8 cellular contexts compared by ENCODE assay signal in the genomic region with DNA sequence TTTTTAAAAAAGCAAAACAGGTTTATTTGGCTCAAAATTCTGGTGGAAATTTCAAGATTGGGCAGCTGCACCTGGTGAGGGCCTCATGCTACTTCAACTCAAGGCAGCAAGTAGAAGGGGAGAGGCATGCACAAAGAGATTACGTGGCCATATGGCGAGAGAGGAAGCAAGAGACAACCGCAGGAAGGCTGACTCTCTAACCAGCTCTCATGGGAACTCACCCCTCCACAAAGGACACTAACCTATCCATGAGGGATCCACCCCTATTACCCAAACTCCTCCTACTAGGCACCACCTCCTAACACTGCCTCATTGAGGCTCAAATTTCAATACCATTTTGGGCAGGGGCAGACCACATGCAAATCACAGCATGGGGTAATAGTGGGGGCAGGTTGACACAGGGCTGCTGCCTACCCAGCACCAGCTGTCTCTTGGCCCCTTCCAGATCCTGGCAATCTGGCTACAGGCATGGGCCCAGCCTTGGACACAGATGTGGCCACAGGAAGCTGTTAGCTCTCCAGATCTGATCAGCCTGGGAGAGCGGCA. TPM values are rescaled to one million over a fixed set of nuclear protein-coding genes. Genes with fewer than 3 reads are reported as not detected.
DNase-seq lines count a peak whose midpoint lies in the region; ATAC-seq and TF ChIP-seq lines count a peak whose summit lies in the region.

No MANE protein-coding gene starts in this region.

- H3K36me3 ChIP-seq in SJCRH30 (no peaks in the 10 kb centered on the region; the same call in 1 of the 2 replicates), vagina (peaks cover 0 to 8% of the 10 kb centered on the region in 2 donors)

- peak; percentile 55 for ATAC-seq in GM21360 (IDR thresholded peaks at IDR 0.05; ENCODE audit: unreplicated experiment)
- peak; percentile 44 for ATAC-seq in HG03521 (IDR thresholded peaks at IDR 0.05; ENCODE audit: unreplicated experiment)

- TF ChIP-seq CTCF in GM10248 (IDR thresholded peaks at IDR 0.05; ENCODE audit: control extremely low read depth, extremely low read depth, low read depth, missing control alignments) = no peak
- no peak for TF ChIP-seq CTCF in fibroblast of the aortic adventitia (IDR thresholded peaks at IDR 0.05; ENCODE audit: insufficient read depth, low read length)
- TF ChIP-seq CTCF in vagina (IDR thresholded peaks at IDR 0.05) = no peak

- H3K4me3 ChIP-seq in SJCRH30 = no peak overlapping the region
- H3K4me3 ChIP-seq in fibroblast of the aortic adventitia (ENCODE audit: low read depth, low read length) = peak overlapping the region; percentile 99
- H3K4me3 ChIP-seq in vagina = peak overlapping the region; percentile 77 to 96

- intact Hi-C loops in vagina (cut with DNase I) = no loop called here

- TF ChIP-seq POLR2A in vagina (IDR thresholded peaks at IDR 0.05) = no peak

- H3K9me3 ChIP-seq in SJCRH30 (replicated peaks) (peaks cover 3% of the 10 kb centered on the region; the same call in 1 of the 2 replicates), vagina (no peaks in the 10 kb centered on the region)

- no peaks in the 10 kb centered on the region for H3K27me3 ChIP-seq in SJCRH30
- no peaks in the 10 kb centered on the region for H3K27me3 ChIP-seq in vagina

- CTCF ChIA-PET in GM10248 (lab: Yijun Ruan, JAX) = interaction anchor here (1.0 to 8.6 kb wide), 5 partner anchors 9 to 71 kb away, joined by 3 to 167 read pairs (median 9); no protein-coding TSS in a partner anchor

- DNase-seq in GM10248 (ENCODE audit: extremely low spot score) = peak; percentile 79
- DNase-seq in SJCRH30 = peak; percentile 72 to 84
- DNase-seq in fibroblast of the aortic adventitia (ENCODE audit: low read depth) = no peak
- no peak for DNase-seq in vagina (ENCODE audit: extremely low spot score in 2 of 2)
- no peak for DNase-seq in 8988T
- no peak for DNase-seq in cerebellar nuclear complex (lab: John Stamatoyannopoulos, UW)

- H3K27ac ChIP-seq in SJCRH30 (no peak overlapping the region), vagina (no peak overlapping the region)

- H3K4me1 ChIP-seq in SJCRH30 (peaks cover 9% of the 10 kb centered on the region), vagina (peaks cover 56% of the 10 kb centered on the region)

- POLR2A ChIA-PET in GM10248 (lab: Yijun Ruan, JAX) = interaction anchor here (1.0 to 3.6 kb wide), 5 partner anchors 16 to 37 kb away, joined by 4 to 34 read pairs (median 6); partner anchors contain the start of gene RNPEPL1

RNA-seq across cellular contexts. Expression of gene CAPN10, which starts 2.0 kb away (rescaled TPM):
- total RNA-seq in SJCRH30 (2014; rRNA removed; shearing (Covaris generic)) = 23.1 and 27.4 TPM in 2 replicates
- total RNA-seq in fibroblast of the aortic adventitia (ENCODE audit: low replicate concordance) (14.3 and 44.2 TPM in 2 replicates), vagina (14.2 TPM)

RNA-seq across cellular contexts. Expression of gene RNPEPL1, which starts 16.3 kb away (rescaled TPM):
- 6.0 and 8.4 TPM in 2 replicates for total RNA-seq in SJCRH30 (2014; rRNA removed; shearing (Covaris generic))
- 11.3 and 12.7 TPM in 2 replicates for total RNA-seq in fibroblast of the aortic adventitia (ENCODE audit: low replicate concordance)
- total RNA-seq in vagina = 65.1 TPM

RNA-seq across cellular contexts. Expression of gene DUSP28, which starts 24.4 kb away (rescaled TPM):
- total RNA-seq in SJCRH30 (2014; rRNA removed; shearing (Covaris generic)) = 9.3 and 11.3 TPM in 2 replicates
- total RNA-seq in fibroblast of the aortic adventitia (ENCODE audit: low replicate concordance) = 3.6 and 6.1 TPM in 2 replicates
- total RNA-seq in vagina = 5.9 TPM

RNA-seq across cellular contexts. Expression of gene ANKMY1, which starts 26.8 kb away (rescaled TPM):
- 6.3 and 6.7 TPM in 2 replicates for total RNA-seq in SJCRH30 (2014; rRNA removed; shearing (Covaris generic))
- total RNA-seq in fibroblast of the aortic adventitia (ENCODE audit: low replicate concordance) = 10.7 and 11.0 TPM in 2 replicates
- 20.6 TPM for total RNA-seq in vagina

RNA-seq across cellular contexts. Expression of gene GPR35, which starts 40.7 kb away (rescaled TPM):
- total RNA-seq in SJCRH30 (2014; rRNA removed; shearing (Covaris generic)) = 0.04 and 0.30 TPM in 2 replicates
- total RNA-seq in fibroblast of the aortic adventitia (ENCODE audit: low replicate concordance) (0.09 and 0.25 TPM in 2 replicates), vagina (3.9 TPM)

Comparison
In these comparisons a context has a peak if more than half of its experiments do, and no peak if none do; other contexts are left out.
1. DNase-seq: peak in GM10248 (single experiment) and SJCRH30 (2 of 2); none in fibroblast of the aortic adventitia (single experiment), vagina (0 of 2), 8988T (single experiment) and cerebellar nuclear complex (0 of 2).